Comparison of ENCODE assay signal across 1 cellular context in the genomic region with DNA sequence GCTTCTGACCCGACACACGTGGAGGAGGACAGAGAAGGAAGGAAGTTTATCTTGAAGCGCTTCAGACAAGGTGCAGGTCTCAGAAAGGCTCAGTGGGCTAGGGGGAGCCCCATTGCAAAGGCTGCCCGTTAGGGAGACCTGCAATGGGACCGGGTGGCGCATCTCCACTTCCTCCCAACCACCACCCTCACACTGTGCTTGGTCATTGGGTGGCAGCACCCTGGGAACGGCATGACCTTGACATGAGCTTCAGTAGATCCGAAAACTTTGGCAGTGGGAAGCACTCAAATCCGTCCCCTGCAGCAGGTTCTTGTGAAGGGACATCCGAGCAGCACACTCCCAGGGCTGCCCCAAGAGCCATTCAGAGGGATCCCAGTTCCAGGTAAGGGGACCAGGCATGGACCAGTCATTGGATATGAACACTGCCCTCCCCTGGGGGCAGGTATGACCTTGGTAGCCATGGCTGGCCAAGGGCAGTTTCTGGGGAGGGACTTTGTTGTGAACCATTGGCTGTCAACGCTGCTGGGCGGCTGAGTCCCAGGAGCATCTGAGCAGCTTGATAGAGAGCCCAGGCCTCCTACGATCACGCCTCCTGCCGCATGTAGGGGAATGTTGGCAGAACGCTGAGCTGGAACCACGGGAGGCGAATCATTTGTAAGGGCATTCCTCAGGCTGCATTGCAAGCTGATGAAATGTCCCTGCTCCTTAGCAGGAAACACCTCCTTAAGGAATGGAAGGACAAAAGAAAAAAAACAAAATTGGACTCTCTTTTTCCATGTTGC.
TF ChIP-seq lines count a peak whose summit lies in the region.

No MANE protein-coding gene starts in this region.

TF ChIP-seq in HepG2, 621 proteins besides CTCF, POLR2A, EP300 and RAD21:
- no peak for TF ChIP-seq RCOR2 (CRISPR knock-in tag; IDR thresholded peaks at IDR 0.05)
- TF ChIP-seq, protein P1, sequence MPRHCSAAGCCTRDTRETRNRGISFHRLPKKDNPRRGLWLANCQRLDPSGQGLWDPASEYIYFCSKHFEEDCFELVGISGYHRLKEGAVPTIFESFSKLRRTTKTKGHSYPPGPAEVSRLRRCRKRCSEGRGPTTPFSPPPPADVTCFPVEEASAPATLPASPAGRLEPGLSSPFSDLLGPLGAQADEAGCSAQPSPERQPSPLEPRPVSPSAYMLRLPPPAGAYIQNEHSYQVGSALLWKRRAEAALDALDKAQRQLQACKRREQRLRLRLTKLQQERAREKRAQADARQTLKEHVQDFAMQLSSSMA (CRISPR knock-in tag; IDR thresholded peaks at IDR 0.05): no peak
- no peak for TF ChIP-seq ZSCAN30 (CRISPR knock-in tag; IDR thresholded peaks at IDR 0.05)
- TF ChIP-seq, protein P2, sequence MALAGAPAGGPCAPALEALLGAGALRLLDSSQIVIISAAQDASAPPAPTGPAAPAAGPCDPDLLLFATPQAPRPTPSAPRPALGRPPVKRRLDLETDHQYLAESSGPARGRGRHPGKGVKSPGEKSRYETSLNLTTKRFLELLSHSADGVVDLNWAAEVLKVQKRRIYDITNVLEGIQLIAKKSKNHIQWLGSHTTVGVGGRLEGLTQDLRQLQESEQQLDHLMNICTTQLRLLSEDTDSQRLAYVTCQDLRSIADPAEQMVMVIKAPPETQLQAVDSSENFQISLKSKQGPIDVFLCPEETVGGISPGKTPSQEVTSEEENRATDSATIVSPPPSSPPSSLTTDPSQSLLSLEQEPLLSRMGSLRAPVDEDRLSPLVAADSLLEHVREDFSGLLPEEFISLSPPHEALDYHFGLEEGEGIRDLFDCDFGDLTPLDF (CRISPR knock-in tag; IDR thresholded peaks at IDR 0.05): no peak
- TF ChIP-seq ZBTB7B (CRISPR knock-in tag; IDR thresholded peaks at IDR 0.05): no peak
- no peak for TF ChIP-seq ZEB1 (IDR thresholded peaks at IDR 0.05; ENCODE audit: insufficient replicate concordance, low read depth)
- TF ChIP-seq, protein P3, sequence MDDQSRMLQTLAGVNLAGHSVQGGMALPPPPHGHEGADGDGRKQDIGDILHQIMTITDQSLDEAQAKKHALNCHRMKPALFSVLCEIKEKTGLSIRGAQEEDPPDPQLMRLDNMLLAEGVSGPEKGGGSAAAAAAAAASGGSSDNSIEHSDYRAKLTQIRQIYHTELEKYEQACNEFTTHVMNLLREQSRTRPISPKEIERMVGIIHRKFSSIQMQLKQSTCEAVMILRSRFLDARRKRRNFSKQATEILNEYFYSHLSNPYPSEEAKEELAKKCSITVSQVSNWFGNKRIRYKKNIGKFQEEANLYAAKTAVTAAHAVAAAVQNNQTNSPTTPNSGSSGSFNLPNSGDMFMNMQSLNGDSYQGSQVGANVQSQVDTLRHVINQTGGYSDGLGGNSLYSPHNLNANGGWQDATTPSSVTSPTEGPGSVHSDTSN (CRISPR knock-in tag; IDR thresholded peaks at IDR 0.05; ENCODE audit: borderline replicate concordance): no peak
- TF ChIP-seq ZZZ3 (CRISPR knock-in tag; IDR thresholded peaks at IDR 0.05; ENCODE audit: borderline replicate concordance): no peak
- TF ChIP-seq, protein P4, sequence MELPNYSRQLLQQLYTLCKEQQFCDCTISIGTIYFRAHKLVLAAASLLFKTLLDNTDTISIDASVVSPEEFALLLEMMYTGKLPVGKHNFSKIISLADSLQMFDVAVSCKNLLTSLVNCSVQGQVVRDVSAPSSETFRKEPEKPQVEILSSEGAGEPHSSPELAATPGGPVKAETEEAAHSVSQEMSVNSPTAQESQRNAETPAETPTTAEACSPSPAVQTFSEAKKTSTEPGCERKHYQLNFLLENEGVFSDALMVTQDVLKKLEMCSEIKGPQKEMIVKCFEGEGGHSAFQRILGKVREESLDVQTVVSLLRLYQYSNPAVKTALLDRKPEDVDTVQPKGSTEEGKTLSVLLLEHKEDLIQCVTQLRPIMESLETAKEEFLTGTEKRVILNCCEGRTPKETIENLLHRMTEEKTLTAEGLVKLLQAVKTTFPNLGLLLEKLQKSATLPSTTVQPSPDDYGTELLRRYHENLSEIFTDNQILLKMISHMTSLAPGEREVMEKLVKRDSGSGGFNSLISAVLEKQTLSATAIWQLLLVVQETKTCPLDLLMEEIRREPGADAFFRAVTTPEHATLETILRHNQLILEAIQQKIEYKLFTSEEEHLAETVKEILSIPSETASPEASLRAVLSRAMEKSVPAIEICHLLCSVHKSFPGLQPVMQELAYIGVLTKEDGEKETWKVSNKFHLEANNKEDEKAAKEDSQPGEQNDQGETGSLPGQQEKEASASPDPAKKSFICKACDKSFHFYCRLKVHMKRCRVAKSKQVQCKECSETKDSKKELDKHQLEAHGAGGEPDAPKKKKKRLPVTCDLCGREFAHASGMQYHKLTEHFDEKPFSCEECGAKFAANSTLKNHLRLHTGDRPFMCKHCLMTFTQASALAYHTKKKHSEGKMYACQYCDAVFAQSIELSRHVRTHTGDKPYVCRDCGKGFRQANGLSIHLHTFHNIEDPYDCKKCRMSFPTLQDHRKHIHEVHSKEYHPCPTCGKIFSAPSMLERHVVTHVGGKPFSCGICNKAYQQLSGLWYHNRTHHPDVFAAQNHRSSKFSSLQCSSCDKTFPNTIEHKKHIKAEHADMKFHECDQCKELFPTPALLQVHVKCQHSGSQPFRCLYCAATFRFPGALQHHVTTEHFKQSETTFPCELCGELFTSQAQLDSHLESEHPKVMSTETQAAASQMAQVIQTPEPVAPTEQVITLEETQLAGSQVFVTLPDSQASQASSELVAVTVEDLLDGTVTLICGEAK (IDR thresholded peaks at IDR 0.05): no peak
- TF ChIP-seq, protein P4 (CRISPR knock-in tag; IDR thresholded peaks at IDR 0.05): no peak
- no peak for TF ChIP-seq HNF4A (CRISPR knock-in tag; IDR thresholded peaks at IDR 0.05)
- no peak for TF ChIP-seq ZBTB1 (CRISPR knock-in tag; IDR thresholded peaks at IDR 0.05; ENCODE audit: borderline replicate concordance)
- no peak for TF ChIP-seq ETV6 (CRISPR knock-in tag; conservative IDR thresholded peaks at IDR 0.05)
- TF ChIP-seq, protein P5, sequence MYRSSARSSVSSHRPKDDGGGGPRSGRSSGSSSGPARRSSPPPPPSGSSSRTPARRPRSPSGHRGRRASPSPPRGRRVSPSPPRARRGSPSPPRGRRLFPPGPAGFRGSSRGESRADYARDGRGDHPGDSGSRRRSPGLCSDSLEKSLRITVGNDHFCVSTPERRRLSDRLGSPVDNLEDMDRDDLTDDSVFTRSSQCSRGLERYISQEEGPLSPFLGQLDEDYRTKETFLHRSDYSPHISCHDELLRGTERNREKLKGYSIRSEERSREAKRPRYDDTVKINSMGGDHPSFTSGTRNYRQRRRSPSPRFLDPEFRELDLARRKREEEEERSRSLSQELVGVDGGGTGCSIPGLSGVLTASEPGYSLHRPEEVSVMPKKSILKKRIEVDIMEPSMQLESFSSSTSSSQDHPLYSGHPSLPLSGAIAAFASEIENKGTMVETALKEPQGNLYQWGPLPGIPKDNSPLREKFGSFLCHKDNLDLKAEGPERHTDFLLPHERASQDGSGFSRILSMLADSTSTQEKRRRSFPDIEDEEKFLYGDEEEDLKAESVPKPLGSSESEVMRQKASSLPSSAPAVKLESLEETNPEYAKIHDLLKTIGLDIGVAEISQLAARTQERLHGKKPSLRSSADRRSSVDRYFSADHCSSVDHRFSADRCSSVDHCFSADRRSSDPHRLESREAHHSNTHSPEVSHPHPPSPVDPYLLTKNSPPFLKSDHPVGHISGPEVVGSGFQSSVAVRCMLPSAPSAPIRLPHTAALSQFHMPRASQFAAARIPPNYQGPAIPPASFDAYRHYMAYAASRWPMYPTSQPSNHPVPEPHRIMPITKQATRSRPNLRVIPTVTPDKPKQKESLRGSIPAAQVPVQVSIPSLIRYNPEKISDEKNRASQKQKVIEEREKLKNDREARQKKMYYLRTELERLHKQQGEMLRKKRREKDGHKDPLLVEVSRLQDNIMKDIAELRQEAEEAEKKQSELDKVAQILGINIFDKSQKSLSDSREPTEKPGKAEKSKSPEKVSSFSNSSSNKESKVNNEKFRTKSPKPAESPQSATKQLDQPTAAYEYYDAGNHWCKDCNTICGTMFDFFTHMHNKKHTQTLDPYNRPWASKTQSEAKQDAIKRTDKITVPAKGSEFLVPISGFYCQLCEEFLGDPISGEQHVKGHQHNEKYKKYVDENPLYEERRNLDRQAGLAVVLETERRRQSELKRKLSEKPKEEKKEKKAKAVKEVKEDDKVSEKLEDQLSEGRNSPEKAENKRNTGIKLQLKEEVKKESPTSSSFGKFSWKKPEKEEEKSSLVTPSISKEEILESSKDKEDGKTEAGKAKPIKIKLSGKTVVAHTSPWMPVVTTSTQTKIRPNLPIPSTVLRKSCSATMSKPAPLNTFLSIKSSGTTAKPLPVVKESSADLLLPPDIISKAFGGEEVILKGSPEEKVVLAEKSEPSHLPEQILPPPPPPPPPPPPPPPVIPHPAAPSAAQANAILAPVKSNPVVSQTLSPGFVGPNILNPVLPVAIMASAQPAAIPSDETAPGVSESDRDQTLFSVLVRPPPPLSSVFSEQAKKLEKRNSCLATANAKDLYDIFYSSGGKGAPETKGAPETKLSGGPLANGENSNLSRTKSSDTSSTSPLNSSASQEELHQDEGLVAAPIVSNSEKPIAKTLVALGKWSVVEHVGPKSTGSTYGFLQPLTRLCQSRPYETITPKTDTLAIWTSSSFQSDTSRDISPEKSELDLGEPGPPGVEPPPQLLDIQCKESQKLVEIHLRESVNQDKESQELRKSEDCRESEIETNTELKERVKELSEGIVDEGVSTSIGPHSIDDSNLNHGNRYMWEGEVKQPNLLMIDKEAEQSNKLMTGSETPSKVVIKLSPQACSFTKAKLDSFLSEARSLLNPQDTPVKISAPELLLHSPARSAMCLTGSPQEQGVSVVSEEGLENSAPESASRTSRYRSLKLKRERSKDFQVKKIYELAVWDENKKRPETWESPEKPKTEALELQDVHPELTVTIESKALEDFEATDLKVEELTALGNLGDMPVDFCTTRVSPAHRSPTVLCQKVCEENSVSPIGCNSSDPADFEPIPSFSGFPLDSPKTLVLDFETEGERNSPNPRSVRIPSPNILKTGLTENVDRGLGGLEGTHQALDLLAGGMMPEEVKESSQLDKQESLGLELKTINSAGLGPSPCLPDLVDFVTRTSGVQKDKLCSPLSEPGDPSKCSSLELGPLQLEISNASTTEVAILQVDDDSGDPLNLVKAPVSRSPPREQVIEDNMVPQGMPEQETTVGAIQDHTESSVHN (CRISPR knock-in tag; IDR thresholded peaks at IDR 0.05): no peak
- TF ChIP-seq, protein P6, sequence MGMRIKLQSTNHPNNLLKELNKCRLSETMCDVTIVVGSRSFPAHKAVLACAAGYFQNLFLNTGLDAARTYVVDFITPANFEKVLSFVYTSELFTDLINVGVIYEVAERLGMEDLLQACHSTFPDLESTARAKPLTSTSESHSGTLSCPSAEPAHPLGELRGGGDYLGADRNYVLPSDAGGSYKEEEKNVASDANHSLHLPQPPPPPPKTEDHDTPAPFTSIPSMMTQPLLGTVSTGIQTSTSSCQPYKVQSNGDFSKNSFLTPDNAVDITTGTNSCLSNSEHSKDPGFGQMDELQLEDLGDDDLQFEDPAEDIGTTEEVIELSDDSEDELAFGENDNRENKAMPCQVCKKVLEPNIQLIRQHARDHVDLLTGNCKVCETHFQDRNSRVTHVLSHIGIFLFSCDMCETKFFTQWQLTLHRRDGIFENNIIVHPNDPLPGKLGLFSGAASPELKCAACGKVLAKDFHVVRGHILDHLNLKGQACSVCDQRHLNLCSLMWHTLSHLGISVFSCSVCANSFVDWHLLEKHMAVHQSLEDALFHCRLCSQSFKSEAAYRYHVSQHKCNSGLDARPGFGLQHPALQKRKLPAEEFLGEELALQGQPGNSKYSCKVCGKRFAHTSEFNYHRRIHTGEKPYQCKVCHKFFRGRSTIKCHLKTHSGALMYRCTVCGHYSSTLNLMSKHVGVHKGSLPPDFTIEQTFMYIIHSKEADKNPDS (CRISPR knock-in tag; IDR thresholded peaks at IDR 0.05): no peak
- no peak for TF ChIP-seq ZNF205 (CRISPR knock-in tag; IDR thresholded peaks at IDR 0.05)
TF ChIP-seq in HepG2: peak in this region for 0.
